In genomic region chr15:26082069-26082832, GRCh38 we compare ENCODE assay signal across 1 cellular context.
TF ChIP-seq lines count a peak whose summit lies in the region.

No MANE protein-coding gene starts in this region.

TF ChIP-seq in liver, 16 proteins besides CTCF, POLR2A, EP300 and RAD21 (continued from another document):
- TF ChIP-seq REST (IDR thresholded peaks at IDR 0.05) (peak; percentile 67), GABPA (IDR thresholded peaks at IDR 0.05 in 1 of 2, conservative IDR thresholded peaks at IDR 0.05 in 1 of 2) (peak; percentile 9 to 56), YY1 (IDR thresholded peaks at IDR 0.05) (peak; percentile 95), RXRA (IDR thresholded peaks at IDR 0.05) (no peak), HNF4G (IDR thresholded peaks at IDR 0.05) (no peak)
